In the genomic region with DNA sequence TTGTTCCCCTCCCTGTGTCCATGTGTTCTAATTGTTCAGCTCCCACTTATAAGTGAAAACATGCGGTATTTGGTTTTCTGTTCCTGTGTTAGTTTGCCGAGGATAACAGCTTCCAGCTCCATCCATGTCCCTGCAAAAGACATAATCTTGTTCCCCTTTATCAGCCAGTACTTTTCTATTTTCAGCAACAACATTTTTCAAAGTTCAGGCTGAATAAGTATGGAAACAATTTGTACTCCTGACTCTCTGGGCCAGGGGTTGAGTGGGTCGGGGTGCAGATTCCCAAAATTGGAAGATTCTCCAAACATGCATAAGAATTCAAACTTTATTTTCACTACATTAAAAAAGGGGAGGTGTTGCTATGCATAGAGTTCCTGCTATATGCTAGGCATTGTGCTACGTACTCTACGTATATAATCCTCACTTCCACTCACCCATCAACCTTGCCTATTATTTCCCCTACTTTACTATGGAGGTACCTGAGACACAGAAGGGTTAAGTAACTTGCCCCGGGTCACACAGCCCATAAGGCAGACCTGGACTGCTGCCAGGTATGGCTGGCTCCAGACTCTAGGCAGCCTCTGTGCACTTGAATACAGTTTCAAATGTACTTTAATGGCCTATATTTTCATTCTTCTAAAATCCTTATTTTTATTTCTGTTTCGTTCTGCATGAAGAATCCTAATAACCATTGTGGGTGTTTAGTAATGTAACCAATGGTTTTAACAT, we compare ENCODE assay signal across 21 cellular contexts.
"Had no signal": no experiment of that assay in that cellular context is flagged by ENCODE, and none has a peak within 500 bp of the region (broad histone marks: within the 10 kb centered on the region; RNA-seq: fewer than 3 reads in every experiment).

No MANE protein-coding gene starts in this region.

- H3K36me3 ChIP-seq: left lung, prostate gland, sigmoid colon, thoracic aorta had no signal

- H3K4me3 Mint-ChIP-seq: endodermal cell; naive B cell; nephron; stimulated activated naive B cell treated with anti-CD40 and anti-IgM and Interleukin-4, amounts not matched to agents 10 μg/mL and 1 μg/mL and 100 μg/mL, for 72 hours; stimulated activated naive CD8-positive, alpha-beta T cell treated with anti-CD3 and anti-CD28 coated beads, Interleukin-15, amount 100 ng/mL, for 72 hours had no signal

- H3K27ac ChIP-seq: foreskin keratinocyte, left lung, parathyroid adenoma, prostate gland, sigmoid colon, skin epidermis had no signal

- H3K4me3 ChIP-seq: left lung, prostate gland, sigmoid colon, skin epidermis, thoracic aorta had no signal

- ATAC-seq: foreskin keratinocyte; left lung; stimulated activated naive B cell treated with anti-CD40 and anti-IgM and Interleukin-4, amounts not matched to agents 10 μg/mL and 1 μg/mL and 100 μg/mL, for 72 hours; stimulated activated naive CD8-positive, alpha-beta T cell treated with anti-CD3 and anti-CD28 coated beads, Interleukin-15, amount 100 ng/mL, for 72 hours had no signal

- H3K4me1 ChIP-seq: foreskin keratinocyte, left lung, parathyroid adenoma, prostate gland had no signal

- H3K9me3 Mint-ChIP-seq: endodermal cell, nephron had no signal

- H3K9me3 ChIP-seq: left lung, prostate gland, sigmoid colon, thoracic aorta had no signal

- H3K27me3 ChIP-seq: foreskin keratinocyte, left lung, sigmoid colon had no signal

- H3K27ac Mint-ChIP-seq: endodermal cell; naive B cell; nephron; stimulated activated naive B cell treated with anti-CD40 and anti-IgM and Interleukin-4, amounts not matched to agents 10 μg/mL and 1 μg/mL and 100 μg/mL, for 72 hours; stimulated activated naive CD8-positive, alpha-beta T cell treated with anti-CD3 and anti-CD28 coated beads, Interleukin-15, amount 100 ng/mL, for 72 hours had no signal

- DNase-seq: cerebellar nuclear complex; effector CD4-positive, alpha-beta T cell; endodermal cell; erythroblast; foreskin keratinocyte; head of caudate nucleus; islet precursor cell; left lung; mesendoderm; naive B cell; sigmoid colon; stimulated activated CD4-positive, alpha-beta T cell treated with anti-CD3 and anti-CD28 coated beads, Interleukin-2, amount 100 ng/mL, for 24 hours; stimulated activated CD4-positive, alpha-beta T cell treated with anti-CD3 and anti-CD28 coated beads, Interleukin-4, amount 100 ng/mL, for 4 hours; stimulated activated naive B cell treated with anti-CD40 and anti-IgM and Interleukin-4, amounts not matched to agents 10 μg/mL and 1 μg/mL and 100 μg/mL, for 72 hours; stimulated activated naive CD8-positive, alpha-beta T cell treated with anti-CD3 and anti-CD28 coated beads, Interleukin-15, amount 100 ng/mL, for 72 hours; trophoblast cell had no signal

- H3K4me1 Mint-ChIP-seq: naive B cell; stimulated activated naive B cell treated with anti-CD40 and anti-IgM and Interleukin-4, amounts not matched to agents 10 μg/mL and 1 μg/mL and 100 μg/mL, for 72 hours; stimulated activated naive CD8-positive, alpha-beta T cell treated with anti-CD3 and anti-CD28 coated beads, Interleukin-15, amount 100 ng/mL, for 72 hours had no signal

- H3K36me3 Mint-ChIP-seq: naive B cell; stimulated activated naive B cell treated with anti-CD40 and anti-IgM and Interleukin-4, amounts not matched to agents 10 μg/mL and 1 μg/mL and 100 μg/mL, for 72 hours had no signal
